In the genomic region with DNA sequence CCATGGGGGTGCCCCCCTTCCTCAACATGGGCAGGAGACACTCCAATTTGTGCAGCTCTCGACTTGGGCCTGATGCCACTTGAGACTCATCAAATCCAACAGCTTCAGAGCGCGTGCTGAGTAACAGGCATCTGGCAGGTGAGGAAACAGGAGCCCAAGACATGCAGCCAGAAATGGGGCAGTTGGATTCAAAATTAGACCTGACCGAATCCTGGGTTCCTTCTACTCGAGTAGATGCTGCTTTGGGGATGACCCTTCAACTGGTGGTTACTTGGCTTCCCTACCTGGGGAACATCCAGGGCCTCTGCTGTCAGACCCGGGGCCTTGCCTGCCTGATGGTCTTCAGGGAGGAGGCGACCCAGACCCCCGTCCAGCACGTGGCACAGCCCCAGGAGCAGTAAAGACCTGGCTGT, we compare ENCODE assay signal across 9 cellular contexts. TPM values are rescaled to one million over a fixed set of nuclear protein-coding genes. Genes with fewer than 3 reads are reported as not detected.
DNase-seq lines count a peak whose midpoint lies in the region; ATAC-seq and TF ChIP-seq lines count a peak whose summit lies in the region.
"Had no signal": no experiment of that assay in that cellular context is flagged by ENCODE, and none has a peak within 500 bp of the region (broad histone marks: within the 10 kb centered on the region; RNA-seq: fewer than 3 reads in every experiment).

No MANE protein-coding gene starts in this region.

- H3F3A ChIP-seq in smooth muscle cell (ENCODE audit: low read depth), result peaks cover 8% of the 10 kb centered on the region

- H3K9ac ChIP-seq in SK-N-MC (ENCODE audit: insufficient read length) (no peak overlapping the region), smooth muscle cell (ENCODE audit: low read depth) (no peak overlapping the region)

- no peak overlapping the region for H2AFZ ChIP-seq in smooth muscle cell (ENCODE audit: low read depth)

- intact Hi-C loops in sciatic nerve (cut with DNase I), result no loop called here

- H3K4me1 Mint-ChIP-seq in activated T-cell treated with anti-CD3 and anti-CD28 coated beads, Interleukin-2, amount 50 U/mL, for 24 hours (ENCODE audit: low read depth), result peaks cover 22% of the 10 kb centered on the region
- H3K4me1 Mint-ChIP-seq in activated T-cell treated with anti-CD3 and anti-CD28 coated beads, Interleukin-2, amount 50 U/mL, for 4 hours (ENCODE audit: low read depth), result peaks cover 8% of the 10 kb centered on the region

- no peaks in the 10 kb centered on the region for H3K27me3 ChIP-seq in smooth muscle cell (ENCODE audit: low read depth)
- H3K27me3 ChIP-seq: testis had no signal

- H3K9me3 ChIP-seq in SK-N-MC (ENCODE audit: low read depth, low read length), result no peaks in the 10 kb centered on the region
- no peaks in the 10 kb centered on the region for H3K9me3 ChIP-seq in smooth muscle cell (replicated peaks; ENCODE audit: low read depth)
- H3K9me3 ChIP-seq: testis had no signal

- no peaks in the 10 kb centered on the region for H3K36me3 ChIP-seq in SK-N-MC (ENCODE audit: insufficient read depth, low read length)
- H3K36me3 ChIP-seq in smooth muscle cell (ENCODE audit: low read depth), result no peaks in the 10 kb centered on the region

- no peak overlapping the region for H3K27ac Mint-ChIP-seq in activated T-cell treated with anti-CD3 and anti-CD28 coated beads, Interleukin-2, amount 50 U/mL, for 24 hours
- H3K27ac Mint-ChIP-seq: dendritic cell treated with granulocyte-macrophage colony-stimulating factor and Interleukin-4, amounts not matched to agents 40 ng/mL and 50 ng/mL, for 4 days had no signal

- no peak overlapping the region for H3K4me3 Mint-ChIP-seq in activated T-cell treated with anti-CD3 and anti-CD28 coated beads, Interleukin-2, amount 50 U/mL, for 24 hours
- H3K4me3 Mint-ChIP-seq in activated T-cell treated with anti-CD3 and anti-CD28 coated beads, Interleukin-2, amount 50 U/mL, for 4 hours, result no peak overlapping the region
- H3K4me3 Mint-ChIP-seq: dendritic cell treated with granulocyte-macrophage colony-stimulating factor and Interleukin-4, amounts not matched to agents 40 ng/mL and 50 ng/mL, for 4 days had no signal

- H3K9me3 Mint-ChIP-seq in activated T-cell treated with anti-CD3 and anti-CD28 coated beads, Interleukin-2, amount 50 U/mL, for 24 hours, result no peaks in the 10 kb centered on the region
- H3K9me3 Mint-ChIP-seq in activated T-cell treated with anti-CD3 and anti-CD28 coated beads, Interleukin-2, amount 50 U/mL, for 4 hours, result no peaks in the 10 kb centered on the region
- H3K9me3 Mint-ChIP-seq: dendritic cell treated with granulocyte-macrophage colony-stimulating factor and Interleukin-4, amounts not matched to agents 40 ng/mL and 50 ng/mL, for 4 days had no signal

- no peak for ATAC-seq in activated T-cell treated with anti-CD3 and anti-CD28 coated beads, Interleukin-2, amount 50 U/mL, for 4 hours
- ATAC-seq in sciatic nerve, result no peak

- H3K79me2 ChIP-seq in smooth muscle cell (ENCODE audit: low read depth), result no peaks in the 10 kb centered on the region

- peaks cover 44% of the 10 kb centered on the region for H3K27me3 Mint-ChIP-seq in activated T-cell treated with anti-CD3 and anti-CD28 coated beads, Interleukin-2, amount 50 U/mL, for 24 hours
- peaks cover 36% of the 10 kb centered on the region for H3K27me3 Mint-ChIP-seq in activated T-cell treated with anti-CD3 and anti-CD28 coated beads, Interleukin-2, amount 50 U/mL, for 4 hours (ENCODE audit: low read depth)

- peaks cover 4% of the 10 kb centered on the region for H4K20me1 ChIP-seq in smooth muscle cell (ENCODE audit: low read depth)

- 52% methylated on average over 9 of the region's 9 CpGs for WGBS in smooth muscle cell (ENCODE audit: low lambda C conversion rate)

- peak; percentile 46 for DNase-seq in activated T-cell treated with anti-CD3 and anti-CD28 coated beads, Interleukin-2, amount 50 U/mL, for 24 hours
- DNase-seq in activated T-cell treated with anti-CD3 and anti-CD28 coated beads, Interleukin-2, amount 50 U/mL, for 4 hours, result no peak
- DNase-seq in SK-N-MC (ENCODE audit: low read depth, low spot score) (no peak), smooth muscle cell (lab: John Stamatoyannopoulos, UW; ENCODE audit: unreplicated experiment) (no peak), sciatic nerve (ENCODE audit: low spot score) (no peak)
- DNase-seq in activated CD8-positive, alpha-beta memory T cell treated with anti-CD3 and anti-CD28 coated beads, Interleukin-2, amount 50 U/mL, for 48 hours, result no peak
- DNase-seq: testis had no signal

- no peaks in the 10 kb centered on the region for H3K36me3 Mint-ChIP-seq in activated T-cell treated with anti-CD3 and anti-CD28 coated beads, Interleukin-2, amount 50 U/mL, for 24 hours (ENCODE audit: low read depth)
- no peaks in the 10 kb centered on the region for H3K36me3 Mint-ChIP-seq in activated T-cell treated with anti-CD3 and anti-CD28 coated beads, Interleukin-2, amount 50 U/mL, for 4 hours (ENCODE audit: insufficient read depth)

- H3K4me2 ChIP-seq in smooth muscle cell, result peak overlapping the region; percentile 93

- H3K4me3 ChIP-seq in SK-N-MC, result peak overlapping the region; percentile 80
- peak overlapping the region; percentile 49 for H3K4me3 ChIP-seq in smooth muscle cell

- TF ChIP-seq CTCF in smooth muscle cell (IDR thresholded peaks at IDR 0.05; ENCODE audit: borderline replicate concordance, insufficient read depth, poor library complexity, severe bottlenecking), result no peak

- H3K4me1 ChIP-seq in smooth muscle cell (ENCODE audit: low read depth), result peaks cover 34% of the 10 kb centered on the region

- H3K27ac ChIP-seq in SK-N-MC, result peak overlapping the region; percentile 72
- H3K27ac ChIP-seq in smooth muscle cell (ENCODE audit: low read depth), result no peak overlapping the region

RNA-seq across cellular contexts. Expression of a gene that starts 0.5 kb away (rescaled TPM):
- not detected for total RNA-seq in activated T-cell treated with anti-CD3 and anti-CD28 coated beads, Interleukin-2, amount 50 U/mL, for 4 hours
- total RNA-seq in smooth muscle cell, result 0.18 and 5.2 TPM in 2 replicates
- 0.23 and 0.57 TPM in 2 replicates for polyA plus RNA-seq in smooth muscle cell
- 0.36 TPM for total RNA-seq in sciatic nerve
- polyA plus RNA-seq: CD14-positive monocyte had no signal

RNA-seq across cellular contexts. Expression of a gene that starts 4.3 kb away (rescaled TPM):
- 10 to 100 TPM; 25.0 to 27.2 (median 26.3) TPM for total RNA-seq in activated T-cell treated with anti-CD3 and anti-CD28 coated beads, Interleukin-2, amount 50 U/mL, for 4 hours
- total RNA-seq in smooth muscle cell (5.1 and 9.2 TPM in 2 replicates), sciatic nerve (15.4 TPM)
- 4.9 and 5.5 TPM in 2 replicates for polyA plus RNA-seq in smooth muscle cell

RNA-seq across cellular contexts. Expression of a gene that starts 10.7 kb away (rescaled TPM):
- 10 to 100 TPM; 26.0 to 37.5 (median 32.7) TPM for total RNA-seq in activated T-cell treated with anti-CD3 and anti-CD28 coated beads, Interleukin-2, amount 50 U/mL, for 4 hours
- total RNA-seq in smooth muscle cell (4.7 and 8.0 TPM in 2 replicates), sciatic nerve (0.58 TPM)
- 8.5 and 13.3 TPM in 2 replicates for polyA plus RNA-seq in smooth muscle cell

RNA-seq across cellular contexts. Expression of a gene that starts 41.4 kb away (rescaled TPM):
- total RNA-seq in activated T-cell treated with anti-CD3 and anti-CD28 coated beads, Interleukin-2, amount 50 U/mL, for 4 hours, result 1 to 10 TPM; 6.7 to 7.5 (median 7.4) TPM
- 3.6 and 4.9 TPM in 2 replicates for total RNA-seq in smooth muscle cell
- polyA plus RNA-seq in smooth muscle cell, result 6.6 and 12.8 TPM in 2 replicates
- 1.8 TPM for total RNA-seq in sciatic nerve

RNA-seq across cellular contexts. Expression of a gene that starts 43.1 kb away (rescaled TPM):
- 100 to 1,000 TPM; 184 to 198 (median 188) TPM for total RNA-seq in activated T-cell treated with anti-CD3 and anti-CD28 coated beads, Interleukin-2, amount 50 U/mL, for 4 hours
- total RNA-seq in smooth muscle cell (50.5 and 99.2 TPM in 2 replicates), sciatic nerve (134 TPM)
- polyA plus RNA-seq in smooth muscle cell, result 207 and 265 TPM in 2 replicates
